1 cellular context compared by ENCODE assay signal in genomic region chr5:160466889-160467554, GRCh38.
TF ChIP-seq lines count a peak whose summit lies in the region.

No MANE protein-coding gene starts in this region.

TF ChIP-seq in HepG2, 621 proteins besides CTCF, POLR2A, EP300 and RAD21 (continued from another document and continues in another):
- TF ChIP-seq KDM5A (IDR thresholded peaks at IDR 0.05; ENCODE audit: borderline replicate concordance, low read length): no peak
- TF ChIP-seq ZNF839 (CRISPR knock-in tag; IDR thresholded peaks at IDR 0.05; ENCODE audit: borderline replicate concordance): no peak
- TF ChIP-seq ZNF136 (CRISPR knock-in tag; IDR thresholded peaks at IDR 0.05; ENCODE audit: low read depth): no peak
- no peak for TF ChIP-seq RARG (CRISPR knock-in tag; IDR thresholded peaks at IDR 0.05; ENCODE audit: low read depth)
- TF ChIP-seq ZNF275 (CRISPR knock-in tag; IDR thresholded peaks at IDR 0.05; ENCODE audit: borderline replicate concordance): no peak
- TF ChIP-seq ZNF780A (CRISPR knock-in tag; IDR thresholded peaks at IDR 0.05): 0 out of 2 replicates have a peak, but pooled peaks have one; percentile 12
- TF ChIP-seq ETV5 (CRISPR knock-in tag; IDR thresholded peaks at IDR 0.05; ENCODE audit: borderline replicate concordance): no peak; the same call in 1 of the 2 replicates
- TF ChIP-seq MIER2 (CRISPR knock-in tag; IDR thresholded peaks at IDR 0.05): no peak
- peak; percentile 47; the same call in 1 of the 2 replicates for TF ChIP-seq HNF1A (IDR thresholded peaks at IDR 0.05; ENCODE audit: low read depth)
- no peak for TF ChIP-seq HNF1A (CRISPR knock-in tag; IDR thresholded peaks at IDR 0.05; ENCODE audit: borderline replicate concordance)
- TF ChIP-seq FOXA1 (IDR thresholded peaks at IDR 0.05): no peak
- TF ChIP-seq FOXA1 (CRISPR knock-in tag; IDR thresholded peaks at IDR 0.05): peak; percentile 37; the same call in 1 of the 2 replicates
- no peak for TF ChIP-seq ZNF205 (CRISPR knock-in tag; IDR thresholded peaks at IDR 0.05)
- no peak for TF ChIP-seq MTERF4 (CRISPR knock-in tag; IDR thresholded peaks at IDR 0.05)
- TF ChIP-seq NR0B2 (CRISPR knock-in tag; IDR thresholded peaks at IDR 0.05): no peak
- no peak for TF ChIP-seq ZNF737 (CRISPR knock-in tag; IDR thresholded peaks at IDR 0.05; ENCODE audit: borderline replicate concordance)
- TF ChIP-seq FOXC1 (CRISPR knock-in tag; IDR thresholded peaks at IDR 0.05; ENCODE audit: borderline replicate concordance): no peak
- no peak for TF ChIP-seq IRF1 (CRISPR knock-in tag; IDR thresholded peaks at IDR 0.05; ENCODE audit: low read depth)
- no peak for TF ChIP-seq ZFP36 (IDR thresholded peaks at IDR 0.05; ENCODE audit: borderline replicate concordance, low read depth, low read length, partially characterized antibody)
- TF ChIP-seq UBTF (CRISPR knock-in tag; IDR thresholded peaks at IDR 0.05): no peak
- no peak for TF ChIP-seq ZBTB42 (CRISPR knock-in tag; IDR thresholded peaks at IDR 0.05)
- no peak for TF ChIP-seq ZNF800 (CRISPR knock-in tag; IDR thresholded peaks at IDR 0.05)
- no peak for TF ChIP-seq U2AF1 (optimal IDR thresholded peaks at IDR 0.05; ENCODE audit: low read depth, low read length)
- no peak for TF ChIP-seq ZNF496 (CRISPR knock-in tag; IDR thresholded peaks at IDR 0.05; ENCODE audit: insufficient replicate concordance)
- TF ChIP-seq GATAD1 (CRISPR knock-in tag; IDR thresholded peaks at IDR 0.05): no peak
- TF ChIP-seq ZNF446 (CRISPR knock-in tag; IDR thresholded peaks at IDR 0.05): no peak
- TF ChIP-seq ZBTB20 (CRISPR knock-in tag; IDR thresholded peaks at IDR 0.05; ENCODE audit: borderline replicate concordance, low read depth): no peak; the same call in 1 of the 2 replicates
- no peak for TF ChIP-seq FIP1L1 (IDR thresholded peaks at IDR 0.05; ENCODE audit: borderline replicate concordance, insufficient read depth, low read depth, low read length)
- TF ChIP-seq BHLHE40 (IDR thresholded peaks at IDR 0.05; ENCODE audit: low read length): peak; percentile 62
- TF ChIP-seq GFI1 (CRISPR knock-in tag; IDR thresholded peaks at IDR 0.05; ENCODE audit: borderline replicate concordance): no peak
- no peak for TF ChIP-seq HOXD1 (CRISPR knock-in tag; IDR thresholded peaks at IDR 0.05)
- no peak for TF ChIP-seq BCL3 (CRISPR knock-in tag; IDR thresholded peaks at IDR 0.05)
- no peak for TF ChIP-seq RFX3 (CRISPR knock-in tag; IDR thresholded peaks at IDR 0.05)
- peak; percentile 39 for TF ChIP-seq RXRB (CRISPR knock-in tag; IDR thresholded peaks at IDR 0.05; ENCODE audit: borderline replicate concordance)
- TF ChIP-seq GATA4 (IDR thresholded peaks at IDR 0.05; ENCODE audit: borderline replicate concordance, low read depth): peak; percentile 95
- TF ChIP-seq ARID3A (IDR thresholded peaks at IDR 0.05; ENCODE audit: low read depth, low read length): no peak
- no peak for TF ChIP-seq ZNF17 (CRISPR knock-in tag; IDR thresholded peaks at IDR 0.05)
- no peak for TF ChIP-seq PREB (CRISPR knock-in tag; IDR thresholded peaks at IDR 0.05)
- no peak for TF ChIP-seq ZBTB44 (CRISPR knock-in tag; IDR thresholded peaks at IDR 0.05)
- TF ChIP-seq PHF21A (CRISPR knock-in tag; IDR thresholded peaks at IDR 0.05): no peak
- no peak for TF ChIP-seq SP1 (IDR thresholded peaks at IDR 0.05)
- no peak for TF ChIP-seq SP1 (CRISPR knock-in tag; IDR thresholded peaks at IDR 0.05)
- no peak for TF ChIP-seq ZBTB37 (CRISPR knock-in tag; IDR thresholded peaks at IDR 0.05)
- no peak for TF ChIP-seq ZMYM4 (CRISPR knock-in tag; IDR thresholded peaks at IDR 0.05)
- no peak for TF ChIP-seq ZNF577 (CRISPR knock-in tag; IDR thresholded peaks at IDR 0.05; ENCODE audit: borderline replicate concordance, low read depth)
- no peak for TF ChIP-seq SMC3 (IDR thresholded peaks at IDR 0.05; ENCODE audit: low read length)
